ENCODE assay signal across 22 cellular contexts in the genomic region with DNA sequence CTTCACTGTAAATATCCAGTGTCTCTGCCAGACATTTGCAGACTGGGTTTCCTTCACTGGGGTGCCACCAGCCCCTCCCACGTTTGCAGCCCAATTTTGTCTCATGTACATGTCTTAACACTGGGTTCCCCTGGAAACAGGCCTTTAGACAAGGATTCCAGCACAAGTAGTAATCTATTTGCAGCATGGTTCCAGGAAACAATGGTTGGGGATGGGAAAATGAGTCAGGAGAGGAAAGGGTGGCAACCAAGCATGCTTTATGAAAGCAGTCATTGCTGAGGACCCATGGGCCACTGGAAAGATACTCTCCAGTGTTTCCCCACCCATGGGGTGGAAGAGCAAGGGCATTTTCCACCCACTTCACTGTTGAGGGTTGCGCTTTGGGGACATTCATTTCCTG. TPM values are rescaled to one million over a fixed set of nuclear protein-coding genes. Genes with fewer than 3 reads are reported as not detected.
A peak's percentile ranks its signal among the peaks of the same experiment; 100 is the strongest.
DNase-seq lines count a peak whose midpoint lies in the region; TF ChIP-seq lines count a peak whose summit lies in the region.
"Had no signal": no experiment of that assay in that cellular context is flagged by ENCODE, and none has a peak within 500 bp of the region (broad histone marks: within the 10 kb centered on the region; RNA-seq: fewer than 3 reads in every experiment).

No MANE protein-coding gene starts in this region.

- H3K9me2 ChIP-seq in GM23248 (ENCODE audit: insufficient read depth) = no peaks in the 10 kb centered on the region

- H3K4me3 Mint-ChIP-seq in activated T-cell treated with anti-CD3 and anti-CD28 coated beads, Interleukin-2, amount 50 U/mL, for 24 hours = no peak overlapping the region
- H3K4me3 Mint-ChIP-seq: activated CD4-positive, alpha-beta memory T cell treated with anti-CD3 and anti-CD28 coated beads, Interleukin-2, amount 10 ng/mL, durations not matched to agents 7 days and 5 days; T-helper 2 cell treated with Interferon-gamma antibody and Interleukin-4, amounts not matched to agents 5 μg/mL and 100 μg/mL, for 36 hours had no signal

- H3K4me3 ChIP-seq in GM23248 (no peak overlapping the region), astrocyte of the spinal cord (ENCODE audit: low read depth, low read length) (no peak overlapping the region), fibroblast of the aortic adventitia (ENCODE audit: low read depth, low read length) (no peak overlapping the region), H7 (ENCODE audit: insufficient read depth, low read depth, low read length) (no peak overlapping the region)
- H3K4me3 ChIP-seq: adrenal gland, thyroid gland had no signal

- no peak overlapping the region for H3K27ac Mint-ChIP-seq in activated T-cell treated with anti-CD3 and anti-CD28 coated beads, Interleukin-2, amount 50 U/mL, for 24 hours
- H3K27ac Mint-ChIP-seq: activated CD4-positive, alpha-beta memory T cell treated with anti-CD3 and anti-CD28 coated beads, Interleukin-2, amount 10 ng/mL, durations not matched to agents 7 days and 5 days; T-helper 2 cell treated with Interferon-gamma antibody and Interleukin-4, amounts not matched to agents 5 μg/mL and 100 μg/mL, for 36 hours had no signal

- no peaks in the 10 kb centered on the region for H3K27me3 Mint-ChIP-seq in activated T-cell treated with anti-CD3 and anti-CD28 coated beads, Interleukin-2, amount 50 U/mL, for 24 hours
- H3K27me3 Mint-ChIP-seq: activated CD4-positive, alpha-beta memory T cell treated with anti-CD3 and anti-CD28 coated beads, Interleukin-2, amount 10 ng/mL, durations not matched to agents 7 days and 5 days had no signal

- H3K4me2 ChIP-seq in GM23248 (ENCODE audit: unreplicated experiment) = peak overlapping the region; percentile 12

- H3K36me3 ChIP-seq in GM23248 (ENCODE audit: low read depth) (no peaks in the 10 kb centered on the region), H7 (replicated peaks; ENCODE audit: control insufficient read depth, insufficient read depth, low read length) (no peaks in the 10 kb centered on the region)
- H3K36me3 ChIP-seq: adrenal gland, neutrophil, thyroid gland had no signal

- H3K4me1 ChIP-seq in GM23248 (ENCODE audit: insufficient read depth) = peaks cover 17% of the 10 kb centered on the region
- H3K4me1 ChIP-seq: adrenal gland, Caco-2, thyroid gland had no signal

- TF ChIP-seq CTCF in astrocyte of the spinal cord (IDR thresholded peaks at IDR 0.05; ENCODE audit: low read depth, low read length) = no peak
- no peak for TF ChIP-seq CTCF in fibroblast of the aortic adventitia (IDR thresholded peaks at IDR 0.05; ENCODE audit: insufficient read depth, low read length)

- peak overlapping the region; percentile 88 for H3K27ac ChIP-seq in GM23248
- H3K27ac ChIP-seq: adrenal gland, neutrophil, RWPE1, thyroid gland had no signal

- H3K9me3 Mint-ChIP-seq in activated T-cell treated with anti-CD3 and anti-CD28 coated beads, Interleukin-2, amount 50 U/mL, for 24 hours = peaks cover 2% of the 10 kb centered on the region
- H3K9me3 Mint-ChIP-seq: activated CD4-positive, alpha-beta memory T cell treated with anti-CD3 and anti-CD28 coated beads, Interleukin-2, amount 10 ng/mL, durations not matched to agents 7 days and 5 days; T-helper 2 cell treated with Interferon-gamma antibody and Interleukin-4, amounts not matched to agents 5 μg/mL and 100 μg/mL, for 36 hours had no signal

- H3K36me3 Mint-ChIP-seq in activated T-cell treated with anti-CD3 and anti-CD28 coated beads, Interleukin-2, amount 50 U/mL, for 24 hours (ENCODE audit: low read depth) = no peaks in the 10 kb centered on the region

- 0 out of 2 replicates have a peak overlapping the region, but pooled peaks have one; percentile 8 for H2AFZ ChIP-seq in GM23248

- 61 to 66% methylated on average over 2 of the region's 2 CpGs for WGBS in GM23248 (ENCODE audit: low coverage in 1 of 2, low lambda C conversion rate in 2 of 2, missing lambda C conversion rate in 2 of 2), 2 experiments

- H3K9ac ChIP-seq in GM23248 = peak overlapping the region; percentile 59

- in situ Hi-C loops in GM23248 (cut with MboI) (no loop called here), astrocyte of the spinal cord (cut with HindIII; ENCODE audit: low sequenced_read_pairs) (no loop called here)

- H3K9me3 ChIP-seq in GM23248 (ENCODE audit: low read depth) = no peaks in the 10 kb centered on the region
- H3K9me3 ChIP-seq: adrenal gland, Caco-2, neutrophil, thyroid gland had no signal

- H3F3A ChIP-seq in GM23248 (ENCODE audit: insufficient read depth) = peaks cover 13% of the 10 kb centered on the region

- H4K20me1 ChIP-seq in GM23248 (ENCODE audit: insufficient read depth) = no peaks in the 10 kb centered on the region

- H3K79me2 ChIP-seq in GM23248 (ENCODE audit: insufficient read depth) = no peaks in the 10 kb centered on the region

- peak; percentile 91 for DNase-seq in GM23248
- DNase-seq in astrocyte of the spinal cord (ENCODE audit: low read depth, low spot score) = peak; percentile 46
- peak; percentile 69 for DNase-seq in fibroblast of the aortic adventitia (ENCODE audit: low read depth)
- no peak for DNase-seq in NCI-H146 treated with DMSO at 0.1 percent for 48 hours (lab: John Stamatoyannopoulos, UW; ENCODE audit: unreplicated experiment)
- no peak for DNase-seq in H7
- no peak for DNase-seq in activated T-cell treated with anti-CD3 and anti-CD28 coated beads, Interleukin-2, amount 50 U/mL, for 24 hours
- no peak for DNase-seq in stimulated activated CD8-positive, alpha-beta memory T cell treated with anti-CD3 and anti-CD28 coated beads, Interleukin-4, amount 100 ng/mL, for 48 hours
- DNase-seq: activated CD4-positive, alpha-beta memory T cell treated with anti-CD3 and anti-CD28 coated beads, Interleukin-2, amount 10 ng/mL, durations not matched to agents 7 days and 5 days; adrenal gland; Caco-2; caudate nucleus; DND-41; kidney glomerular epithelial cell; NCI-H1436; NCI-H2171; NCI-H526; stimulated activated CD4-positive, alpha-beta T cell treated with anti-CD3 and anti-CD28 coated beads, Interleukin-4, amount 100 ng/mL, for 1 hour; stimulated activated naive CD8-positive, alpha-beta T cell treated with anti-CD3 and anti-CD28 coated beads, Interleukin-15, Interleukin-2, amounts not matched to agents 100 U/mL and 50 U/mL, for 24 hours; thyroid gland had no signal

- no peaks in the 10 kb centered on the region for H3K4me1 Mint-ChIP-seq in activated T-cell treated with anti-CD3 and anti-CD28 coated beads, Interleukin-2, amount 50 U/mL, for 24 hours (ENCODE audit: low read depth)
- H3K4me1 Mint-ChIP-seq: activated CD4-positive, alpha-beta memory T cell treated with anti-CD3 and anti-CD28 coated beads, Interleukin-2, amount 10 ng/mL, durations not matched to agents 7 days and 5 days had no signal

- H3K27me3 ChIP-seq in GM23248 (replicated peaks; ENCODE audit: insufficient read depth) (no peaks in the 10 kb centered on the region), H7 (ENCODE audit: control insufficient read depth, insufficient read depth, low read length) (no peaks in the 10 kb centered on the region)
- H3K27me3 ChIP-seq: adrenal gland, neutrophil, thyroid gland had no signal

RNA-seq across cellular contexts. Expression of gene FARP1, which starts 53.6 kb away (rescaled TPM):
- total RNA-seq in GM23248 (2014; rRNA removed; shearing (Covaris generic)) = 43.3 and 56.6 TPM in 2 replicates
- polyA plus RNA-seq in GM23248 (2016; fragmentation: Nextera tagmentation; extraction: Ambion mirVana) = 53.7 and 55.9 TPM in 2 replicates
- 16.2 and 20.3 TPM in 2 replicates for total RNA-seq in fibroblast of the aortic adventitia (ENCODE audit: low replicate concordance)
- total RNA-seq in H7 (2014; rRNA removed; shearing (Covaris generic)) = 25.8 and 26.1 TPM in 2 replicates

Comparison
In these comparisons a context has a peak if more than half of its experiments do, and no peak if none do; other contexts are left out.
1. DNase-seq: peak in GM23248 (single experiment), astrocyte of the spinal cord (single experiment) and fibroblast of the aortic adventitia (single experiment); none in NCI-H146 treated with DMSO at 0.1 percent for 48 hours (single experiment), H7 (single experiment), activated T-cell treated with anti-CD3 and anti-CD28 coated beads, Interleukin-2, amount 50 U/mL, for 24 hours (single experiment) and stimulated activated CD8-positive, alpha-beta memory T cell treated with anti-CD3 and anti-CD28 coated beads, Interleukin-4, amount 100 ng/mL, for 48 hours (single experiment).